29 cellular contexts compared by ENCODE assay signal in genomic region chr19:29988351-29988750, GRCh38. TPM values are rescaled to one million over a fixed set of nuclear protein-coding genes. Genes with fewer than 3 reads are reported as not detected.
DNase-seq lines count a peak whose midpoint lies in the region; ATAC-seq and FAIRE-seq lines count a peak whose summit lies in the region.
"Had no signal": no experiment of that assay in that cellular context is flagged by ENCODE, and none has a peak within 500 bp of the region (broad histone marks: within the 10 kb centered on the region; RNA-seq: fewer than 3 reads in every experiment).

No MANE protein-coding gene starts in this region.

- H3K4me1 Mint-ChIP-seq in central memory CD8-positive, alpha-beta T cell: peaks cover 27% of the 10 kb centered on the region
- H3K4me1 Mint-ChIP-seq in activated T-cell treated with anti-CD3 and anti-CD28 coated beads, Interleukin-2, amount 50 U/mL, for 24 hours (ENCODE audit: low read depth): peaks cover 18% of the 10 kb centered on the region
- H3K4me1 Mint-ChIP-seq: neural crest cell had no signal

- intact Hi-C loops in left colon (cut with DNase I, micrococcal nuclease): no loop called here

- peak; percentile 9 for FAIRE-seq in HTR-8/SVneo (lab: Jason Lieb, UNC)
- FAIRE-seq: astrocyte, pancreas had no signal

- no peaks in the 10 kb centered on the region for H3K9me3 Mint-ChIP-seq in central memory CD8-positive, alpha-beta T cell
- H3K9me3 Mint-ChIP-seq in activated T-cell treated with anti-CD3 and anti-CD28 coated beads, Interleukin-2, amount 50 U/mL, for 24 hours: peaks cover 11% of the 10 kb centered on the region

- H3K27me3 Mint-ChIP-seq in central memory CD8-positive, alpha-beta T cell: no peaks in the 10 kb centered on the region
- no peaks in the 10 kb centered on the region for H3K27me3 Mint-ChIP-seq in activated T-cell treated with anti-CD3 and anti-CD28 coated beads, Interleukin-2, amount 50 U/mL, for 24 hours

- no peak overlapping the region for H3K4me3 Mint-ChIP-seq in central memory CD8-positive, alpha-beta T cell
- H3K4me3 Mint-ChIP-seq in activated T-cell treated with anti-CD3 and anti-CD28 coated beads, Interleukin-2, amount 50 U/mL, for 24 hours: no peak overlapping the region
- H3K4me3 Mint-ChIP-seq: activated T-cell treated with anti-CD3 and anti-CD28 coated beads, Interleukin-2, amount 50 U/mL, for 72 hours; neural crest cell had no signal

- DNase-seq in ELF-1 (ENCODE audit: low read depth, low spot score) (peak; percentile 22), HTR-8/SVneo (ENCODE audit: insufficient read length, low spot score) (no peak), left colon (no peak), AG20443 (ENCODE audit: low spot score) (no peak), cerebellar nuclear complex (lab: John Stamatoyannopoulos, UW) (no peak), NCI-H2171 treated with DMSO at 0.1 percent for 48 hours (lab: John Stamatoyannopoulos, UW) (no peak)
- DNase-seq in central memory CD8-positive, alpha-beta T cell (ENCODE audit: low spot score in 2 of 2): no peak
- DNase-seq in activated T-cell treated with anti-CD3 and anti-CD28 coated beads, Interleukin-2, amount 50 U/mL, for 24 hours: no peak
- DNase-seq: activated CD4-positive, alpha-beta T cell treated with anti-CD3 and anti-CD28 coated beads, Interleukin-2, amount 50 U/mL, for 48 hours; activated T-cell treated with anti-CD3 and anti-CD28 coated beads, Interleukin-2, amount 50 U/mL, for 72 hours; COR-L47; DMS79 treated with DMSO at 0.1 percent for 48 hours; effector CD8-positive, alpha-beta T cell; GF-D8; GOT3; heart right ventricle; Karpas-422; left cardiac atrium; mammary epithelial cell; MV-4-11; NCI-H1436 treated with DMSO at 0.1 percent for 48 hours; NCI-H510A; OCI-M1; pancreas; retina; stimulated activated naive CD8-positive, alpha-beta T cell treated with anti-CD3 and anti-CD28 coated beads, Interleukin-15, Interleukin-2, amounts not matched to agents 100 U/mL and 50 U/mL, for 24 hours; T-helper 1 cell had no signal

- peaks cover 31% of the 10 kb centered on the region for H3K36me3 Mint-ChIP-seq in central memory CD8-positive, alpha-beta T cell (ENCODE audit: insufficient read depth)
- H3K36me3 Mint-ChIP-seq in activated T-cell treated with anti-CD3 and anti-CD28 coated beads, Interleukin-2, amount 50 U/mL, for 24 hours (ENCODE audit: low read depth): peaks cover 87% of the 10 kb centered on the region

- H3K27ac Mint-ChIP-seq in central memory CD8-positive, alpha-beta T cell (ENCODE audit: low read depth): peak overlapping the region; percentile 9
- no peak overlapping the region for H3K27ac Mint-ChIP-seq in activated T-cell treated with anti-CD3 and anti-CD28 coated beads, Interleukin-2, amount 50 U/mL, for 24 hours
- H3K27ac Mint-ChIP-seq: activated T-cell treated with anti-CD3 and anti-CD28 coated beads, Interleukin-2, amount 50 U/mL, for 72 hours had no signal

- ATAC-seq in central memory CD8-positive, alpha-beta T cell (replicated peaks; ENCODE audit: extremely low read depth, poor library complexity, severe bottlenecking): no peak
- peak; percentile 87 for ATAC-seq in left colon
- ATAC-seq: activated T-cell treated with anti-CD3 and anti-CD28 coated beads, Interleukin-2, amount 50 U/mL, for 72 hours; heart right ventricle; left cardiac atrium; pancreas; stimulated activated naive CD8-positive, alpha-beta T cell treated with anti-CD3 and anti-CD28 coated beads, Interleukin-15, Interleukin-2, amounts not matched to agents 100 U/mL and 50 U/mL, for 24 hours had no signal

RNA-seq across cellular contexts. Expression of gene URI1, which starts 46.3 kb away (rescaled TPM):
- total RNA-seq in left colon: 10 to 100 TPM; 41.8 to 47.6 TPM
